ENCODE assay signal across 8 cellular contexts in the genomic region with DNA sequence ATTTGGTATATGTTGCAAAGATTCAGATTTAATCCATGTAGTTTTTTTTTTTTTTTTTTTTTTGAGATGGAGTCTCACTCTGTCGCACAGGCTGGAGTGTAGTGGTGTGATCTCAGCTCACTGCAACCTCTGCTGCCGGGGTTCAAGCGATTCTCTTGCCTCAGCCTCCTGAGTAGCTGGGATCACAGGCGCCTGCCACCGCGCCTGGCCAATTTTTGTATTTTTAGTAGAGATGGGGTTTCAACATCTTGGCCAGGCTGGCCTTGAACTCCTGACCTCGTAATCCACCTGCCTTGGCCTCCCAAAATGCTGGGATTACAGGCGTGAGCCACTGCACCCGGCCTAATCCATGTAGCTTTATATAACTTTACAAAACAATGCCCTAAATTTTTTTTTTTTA. TPM values are rescaled to one million over a fixed set of nuclear protein-coding genes. Genes with fewer than 3 reads are reported as not detected.
A peak's percentile ranks its signal among the peaks of the same experiment; 100 is the strongest.
DNase-seq lines count a peak whose midpoint lies in the region; ATAC-seq and TF ChIP-seq lines count a peak whose summit lies in the region.
"Not testable (repeated sequence)": the region's sequence is repeated elsewhere in the genome, so short reads cannot be mapped to it uniquely, and the experiment has no call there.

No MANE protein-coding gene starts in this region.

- H3K23ac ChIP-seq in mesenchymal stem cell (ENCODE audit: low read length in 2 of 2), result not testable (repeated sequence)

- not testable (repeated sequence) for TF ChIP-seq POLR2A in adrenal gland (IDR thresholded peaks at IDR 0.05); ovary (IDR thresholded peaks at IDR 0.05)

- not testable (repeated sequence) for H3K27me3 ChIP-seq in ACC112 (ENCODE audit: insufficient read depth, low read length); OCI-LY3 (ENCODE audit: low read depth, low read length); adrenal gland; mesenchymal stem cell (ENCODE audit: control insufficient read depth in 1 of 2, insufficient read depth in 1 of 2, low read length in 2 of 2); ovary; subcutaneous abdominal adipose tissue (ENCODE audit: control insufficient read depth in 5 of 5, insufficient read depth in 4 of 5, low read length in 5 of 5)

- H3K4me1 ChIP-seq in ACC112 (ENCODE audit: control insufficient read depth, insufficient read depth, low read length, unreplicated experiment) (peaks cover 12% of the 10 kb centered on the region), OCI-LY3 (ENCODE audit: low read length) (peaks cover 68% of the 10 kb centered on the region), adrenal gland (replicated peaks in 1 of 2) (peaks cover 17 to 35% of the 10 kb centered on the region in 2 donors), subcutaneous abdominal adipose tissue (ENCODE audit: control insufficient read depth in 5 of 5, insufficient read depth in 5 of 5, low read length in 5 of 5) (peaks cover 0 to 21% (median 11%) of the 10 kb centered on the region in 5 donors)
- H3K4me1 ChIP-seq in mesenchymal stem cell (ENCODE audit: control insufficient read depth, insufficient read depth, low read depth, low read length); ovary (ENCODE audit: insufficient read depth): not testable (repeated sequence)

- DNase-seq in adrenal gland (peak in 5 of 7 donors; percentile 17 to 47 (median 33)), ovary (peak in 4 of 5 donors; percentile 28 to 50 (median 36))
- DNase-seq in Right ventricle myocardium superior, mesenchymal stem cell: not testable (repeated sequence)

- WGBS in adrenal gland, 4 donors, result 57 to 71% (median 62%) methylated on average over 9 of the region's 9 CpGs
- WGBS in mesenchymal stem cell, result 96% methylated on average over 9 of the region's 9 CpGs
- 56 to 73% (median 67%) methylated on average over 9 of the region's 9 CpGs for whole genome bisulfite sequencing in ovary, 3 donors

- H3K4me3 Mint-ChIP-seq in dendritic cell treated with granulocyte-macrophage colony-stimulating factor and Interleukin-4, amounts not matched to agents 40 ng/mL and 50 ng/mL, for 4 days, result not testable (repeated sequence)

- not testable (repeated sequence) for H3K9ac ChIP-seq in OCI-LY3 (ENCODE audit: low read length)
- H3K9ac ChIP-seq in mesenchymal stem cell (ENCODE audit: low read length), result peak overlapping the region; percentile 80
- H3K9ac ChIP-seq in subcutaneous abdominal adipose tissue (ENCODE audit: low read length in 5 of 5), result peak overlapping the region in 1 of 5 donors; percentile 16

- H2BK15ac ChIP-seq in mesenchymal stem cell (ENCODE audit: low read depth, poor library complexity, severe bottlenecking), result not testable (repeated sequence)

- peaks cover 97% of the 10 kb centered on the region for H4K20me1 ChIP-seq in OCI-LY3 (ENCODE audit: insufficient read depth, low read length)

- H3K27ac ChIP-seq in ACC112 (ENCODE audit: low read depth, low read length) (peak overlapping the region; percentile 75; the same call in 1 of the 2 replicates), OCI-LY3 (ENCODE audit: low read length) (peak overlapping the region; percentile 57; the same call in 1 of the 2 replicates), adrenal gland (peak overlapping the region in 2 of 5 donors; percentile 34), subcutaneous abdominal adipose tissue (ENCODE audit: low read depth, low read length) (peak overlapping the region; percentile 41)
- H3K27ac ChIP-seq in mesenchymal stem cell (ENCODE audit: low read length, poor library complexity, severe bottlenecking); ovary: not testable (repeated sequence)

- peak overlapping the region; percentile 44 for H3K4me2 ChIP-seq in OCI-LY3 (ENCODE audit: low read length)
- H3K4me2 ChIP-seq in mesenchymal stem cell (ENCODE audit: low read length, poor library complexity, severe bottlenecking), result not testable (repeated sequence)

- not testable (repeated sequence) for H3K4me3 ChIP-seq in ACC112 (ENCODE audit: low read depth, low read length); adrenal gland; ovary; subcutaneous abdominal adipose tissue (ENCODE audit: low read depth in 1 of 5, low read length in 5 of 5)
- peak overlapping the region; percentile 4; the same call in 1 of the 2 replicates for H3K4me3 ChIP-seq in OCI-LY3 (ENCODE audit: low read length)
- H3K4me3 ChIP-seq in mesenchymal stem cell (ENCODE audit: insufficient read depth in 1 of 2, low read depth in 1 of 2, low read length in 2 of 2), result peak overlapping the region in 1 of 2 experiments; percentile 64

- H3K4me1 Mint-ChIP-seq in dendritic cell treated with granulocyte-macrophage colony-stimulating factor and Interleukin-4, amounts not matched to agents 40 ng/mL and 50 ng/mL, for 4 days (ENCODE audit: low read depth), result peaks cover 46% of the 10 kb centered on the region

- H3K4ac ChIP-seq in mesenchymal stem cell (ENCODE audit: low read depth in 1 of 2, low read length in 2 of 2), result not testable (repeated sequence)

- H3K36me3 Mint-ChIP-seq in dendritic cell treated with granulocyte-macrophage colony-stimulating factor and Interleukin-4, amounts not matched to agents 40 ng/mL and 50 ng/mL, for 4 days (ENCODE audit: low read depth), result peaks cover 44% of the 10 kb centered on the region

- TF ChIP-seq CTCF in OCI-LY3 (IDR thresholded peaks at IDR 0.05; ENCODE audit: low read depth, low read length); adrenal gland (IDR thresholded peaks at IDR 0.05); ovary (IDR thresholded peaks at IDR 0.05): not testable (repeated sequence)

- not testable (repeated sequence) for H2AFZ ChIP-seq in ACC112 (ENCODE audit: low read length, unreplicated experiment); OCI-LY3 (ENCODE audit: low read depth, low read length); mesenchymal stem cell (ENCODE audit: low read depth, low read length)

- not testable (repeated sequence) for H3K14ac ChIP-seq in mesenchymal stem cell (ENCODE audit: low read length in 2 of 2)

- H2BK12ac ChIP-seq in mesenchymal stem cell (ENCODE audit: low read length in 2 of 2), result not testable (repeated sequence)

- not testable (repeated sequence) for H2BK120ac ChIP-seq in mesenchymal stem cell (ENCODE audit: low read depth, low read length)

- TF ChIP-seq EP300 in ovary (IDR thresholded peaks at IDR 0.05), result not testable (repeated sequence)

- H3K36me3 ChIP-seq in ACC112 (ENCODE audit: insufficient read depth, low read length); adrenal gland (replicated peaks in 1 of 2); mesenchymal stem cell (ENCODE audit: control insufficient read depth in 1 of 2, insufficient read depth in 2 of 2, low read depth in 1 of 2, low read length in 2 of 2); ovary; subcutaneous abdominal adipose tissue (ENCODE audit: control insufficient read depth in 5 of 5, insufficient read depth in 5 of 5, low read length in 5 of 5): not testable (repeated sequence)
- H3K36me3 ChIP-seq in OCI-LY3 (replicated peaks; ENCODE audit: low read depth, low read length), result peaks cover 20% of the 10 kb centered on the region

- H3K9me3 ChIP-seq in OCI-LY3 (ENCODE audit: insufficient read depth, low read length); adrenal gland (replicated peaks in 1 of 3); mesenchymal stem cell (ENCODE audit: control insufficient read depth, low read length); ovary; subcutaneous abdominal adipose tissue (ENCODE audit: control insufficient read depth in 5 of 5, low read length in 5 of 5): not testable (repeated sequence)

- not testable (repeated sequence) for H2BK5ac ChIP-seq in mesenchymal stem cell (ENCODE audit: low read depth, low read length, poor library complexity, severe bottlenecking)

- H3K79me1 ChIP-seq in mesenchymal stem cell (replicated peaks; ENCODE audit: low read length, poor library complexity, severe bottlenecking), result peaks cover 14% of the 10 kb centered on the region

- intact Hi-C loops in adrenal gland (cut with DNase I), result not testable (repeated sequence)
- intact Hi-C loops in dendritic cell treated with granulocyte-macrophage colony-stimulating factor and Interleukin-4, amounts not matched to agents 40 ng/mL and 50 ng/mL, for 4 days (cut with micrococcal nuclease), result loop anchor here (5.0 kb wide), 1 partner anchor 87 kb away; no protein-coding TSS in a partner anchor
- intact Hi-C loops in Right ventricle myocardium superior (cut with DNase I), result loop anchor here (5.0 kb wide), 1 partner anchor 87 kb away; no protein-coding TSS in a partner anchor
- intact Hi-C loops in ovary (cut with DNase I), result loop anchor here in 1 of 4 donors (5.0 kb wide), 1 partner anchor 47 kb away; no protein-coding TSS in a partner anchor

- not testable (repeated sequence) for H3K18ac ChIP-seq in mesenchymal stem cell (ENCODE audit: low read depth in 1 of 2, low read length in 2 of 2)

- not testable (repeated sequence) for H4K91ac ChIP-seq in mesenchymal stem cell (ENCODE audit: low read length)

- H3K27me3 Mint-ChIP-seq in dendritic cell treated with granulocyte-macrophage colony-stimulating factor and Interleukin-4, amounts not matched to agents 40 ng/mL and 50 ng/mL, for 4 days, result not testable (repeated sequence)

- not testable (repeated sequence) for H3K9me3 Mint-ChIP-seq in dendritic cell treated with granulocyte-macrophage colony-stimulating factor and Interleukin-4, amounts not matched to agents 40 ng/mL and 50 ng/mL, for 4 days

- not testable (repeated sequence) for H4K8ac ChIP-seq in mesenchymal stem cell (ENCODE audit: low read length)

- peak; percentile 19 for ATAC-seq in Right ventricle myocardium superior (ENCODE audit: poor library complexity)

- peaks cover 69% of the 10 kb centered on the region for H3K79me2 ChIP-seq in ACC112 (ENCODE audit: control insufficient read depth, insufficient read depth, low read length, unreplicated experiment)
- H3K79me2 ChIP-seq in OCI-LY3 (ENCODE audit: low read length), result peaks cover 99% of the 10 kb centered on the region

- H3K27ac Mint-ChIP-seq in dendritic cell treated with granulocyte-macrophage colony-stimulating factor and Interleukin-4, amounts not matched to agents 40 ng/mL and 50 ng/mL, for 4 days, result peak overlapping the region; percentile 53

- H2AK5ac ChIP-seq in mesenchymal stem cell (ENCODE audit: low read length, severe bottlenecking), result not testable (repeated sequence)

RNA-seq across cellular contexts. Expression of gene KDM2A, which starts 49.8 kb away (rescaled TPM):
- total RNA-seq in adrenal gland (10 to 100 TPM; 30.6 to 65.3 (median 53.5) TPM), Right ventricle myocardium superior (40.7 TPM), ovary (10 to 100 TPM; 33.5 to 76.9 (median 59.9) TPM)
- polyA plus RNA-seq in adrenal gland (10 to 100 TPM; 33.8 to 50.5 (median 36.4) TPM), ovary (10 to 100 TPM; 34.1 to 53.0 TPM)
- polyA plus RNA-seq in mesenchymal stem cell (2013, experiment 1 of 2), result 30.6 TPM
- 28.6 TPM for polyA plus RNA-seq in mesenchymal stem cell (2013, experiment 2 of 2)
